ENCODE assay signal across 15 cellular contexts in genomic region chr10:106608101-106608500, GRCh38.
A peak's percentile ranks its signal among the peaks of the same experiment; 100 is the strongest.
DNase-seq lines count a peak whose midpoint lies in the region; ATAC-seq and TF ChIP-seq lines count a peak whose summit lies in the region.
"Had no signal": no experiment of that assay in that cellular context is flagged by ENCODE, and none has a peak within 500 bp of the region (broad histone marks: within the 10 kb centered on the region; RNA-seq: fewer than 3 reads in every experiment).

No MANE protein-coding gene starts in this region.

- no peaks in the 10 kb centered on the region for H3F3A ChIP-seq in PC-3 (ENCODE audit: low read length, unreplicated experiment)

- CTCF ChIA-PET in PC-3 (lab: Charles Lee), result no interaction called here
- CTCF ChIA-PET in GM10248 (lab: Yijun Ruan, JAX), result interaction anchor here (1.4 to 4.8 kb wide), 4 partner anchors 9 to 16 kb away, joined by 3 to 22 read pairs (median 10); no protein-coding TSS in a partner anchor

- no peaks in the 10 kb centered on the region for H3K9me3 ChIP-seq in PC-3 (ENCODE audit: low read length)

- no peak overlapping the region for H3K4me3 ChIP-seq in PC-3 (ENCODE audit: low read length)
- H3K4me3 ChIP-seq: GM12878, GM23338 had no signal

- H3K9ac ChIP-seq in PC-3 (ENCODE audit: low read length), result peak overlapping the region; percentile 94; the same call in 1 of the 2 replicates

- peak; percentile 10 for DNase-seq in ELR (ENCODE audit: low read depth)
- no peak for DNase-seq in PC-3
- DNase-seq in fibroblast of gingiva (ENCODE audit: low read depth), result peak; percentile 3
- DNase-seq in iris pigment epithelial cell (ENCODE audit: low read depth), result peak; percentile 37
- no peak for DNase-seq in GM10248 (ENCODE audit: extremely low spot score)
- DNase-seq: C1 segment of cervical spinal cord; CD4-positive, alpha-beta T cell; COR-L47; DND-41; H7; KG1 had no signal

- no peaks in the 10 kb centered on the region for H3K36me3 ChIP-seq in PC-3 (ENCODE audit: low read depth, low read length)

- H3K4me1 ChIP-seq in PC-3 (ENCODE audit: insufficient read depth, low read length), result peaks cover 47% of the 10 kb centered on the region

- H3K79me2 ChIP-seq in PC-3 (ENCODE audit: low read length), result no peaks in the 10 kb centered on the region

- H3K4me2 ChIP-seq in PC-3 (ENCODE audit: low read length), result no peak overlapping the region
- H3K4me2 ChIP-seq: GM23338 had no signal

- BruUV-seq in PC-3 (replicated peaks; lab: Mats Ljungman, UMichigan), result no TSS peak

- H3K9me2 ChIP-seq in PC-3 (replicated peaks; ENCODE audit: low read length), result no peaks in the 10 kb centered on the region

- POLR2A ChIA-PET in PC-3 (lab: Charles Lee; ENCODE audit: unreplicated experiment) (no interaction called here), GM10248 (lab: Yijun Ruan, JAX) (no interaction called here)

- H4K20me1 ChIP-seq in PC-3 (ENCODE audit: low read length), result no peaks in the 10 kb centered on the region

- intact Hi-C loops in PC-3 (cut with micrococcal nuclease), result no loop called here

- no peak for ATAC-seq in PC-3
- no peak for ATAC-seq in GM19035 (IDR thresholded peaks at IDR 0.05; ENCODE audit: unreplicated experiment)
- ATAC-seq in GM21447 (IDR thresholded peaks at IDR 0.05; ENCODE audit: unreplicated experiment), result no peak
- ATAC-seq: GM12878, GM23338 had no signal

- TF ChIP-seq CTCF in PC-3 (conservative IDR thresholded peaks at IDR 0.05; ENCODE audit: low read depth, low read length), result no peak
- TF ChIP-seq CTCF in GM10248 (IDR thresholded peaks at IDR 0.05; ENCODE audit: control extremely low read depth, extremely low read depth, low read depth, missing control alignments), result no peak

- H3K27ac ChIP-seq in PC-3 (ENCODE audit: low read length), result peak overlapping the region; percentile 100

- no peak overlapping the region for H2AFZ ChIP-seq in PC-3 (ENCODE audit: low read length)
- H2AFZ ChIP-seq: GM23338 had no signal

- H3K27me3 ChIP-seq in PC-3 (ENCODE audit: low read length), result no peaks in the 10 kb centered on the region

Comparison
In these comparisons a context has a peak if more than half of its experiments do, and no peak if none do; other contexts are left out.
1. DNase-seq: peak in ELR (single experiment), fibroblast of gingiva (single experiment) and iris pigment epithelial cell (single experiment); none in PC-3 (single experiment) and GM10248 (single experiment).